In the genomic region with DNA sequence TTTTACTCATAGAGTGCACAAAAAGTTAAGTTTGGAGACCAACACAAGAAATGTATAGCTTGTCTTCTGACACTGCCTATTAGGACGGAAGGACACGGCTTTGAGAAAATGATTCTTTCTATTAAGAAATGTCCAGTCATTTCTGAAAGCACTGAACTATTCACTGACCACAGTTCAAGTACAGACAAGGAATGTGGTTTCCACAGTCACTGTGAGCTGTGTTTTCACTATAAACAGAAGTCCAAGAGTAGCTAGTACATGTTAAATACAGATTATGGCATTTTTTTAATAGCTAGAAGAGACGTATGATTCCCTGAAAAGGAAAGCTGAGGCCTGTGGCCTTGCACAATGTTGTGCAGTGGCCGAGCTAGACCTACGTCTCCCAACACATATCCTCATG, we compare ENCODE assay signal across 18 cellular contexts.
DNase-seq lines count a peak whose midpoint lies in the region; ATAC-seq and TF ChIP-seq lines count a peak whose summit lies in the region.
"Had no signal": no experiment of that assay in that cellular context is flagged by ENCODE, and none has a peak within 500 bp of the region (broad histone marks: within the 10 kb centered on the region; RNA-seq: fewer than 3 reads in every experiment).

No MANE protein-coding gene starts in this region.

- DNase-seq in GM12865 (ENCODE audit: low read depth) (peak; percentile 49), LHCN-M2 (ENCODE audit: low read depth) (peak; percentile 1), foreskin keratinocyte (peak; percentile 14 to 40), GF-D8 (lab: John Stamatoyannopoulos, UW) (no peak), NCI-H82 (lab: John Stamatoyannopoulos, UW) (no peak), A172 (ENCODE audit: low spot score) (no peak)
- no peak for DNase-seq in natural killer cell treated with Interleukin-12 subunit alpha and Interleukin-12 subunit beta and Interleukin-15 and Interleukin-18, amount 100 ng/mL, for 72 hours (ENCODE audit: low spot score)
- DNase-seq: activated CD4-positive, CD25-positive, alpha-beta regulatory T cell treated with anti-CD3 and anti-CD28 coated beads, Interleukin-2, amount 50 U/mL, for 72 hours; activated CD8-positive, alpha-beta memory T cell treated with anti-CD3 and anti-CD28 coated beads, Interleukin-2, amount 10 ng/mL, durations not matched to agents 7 days and 5 days; activated naive CD4-positive, alpha-beta T cell treated with anti-CD3 and anti-CD28 coated beads, Interleukin-2, amount 10 ng/mL, durations not matched to agents 7 days and 5 days; effector CD4-positive, alpha-beta T cell; left cardiac atrium; NCI-H446 treated with DMSO at 0.1 percent for 48 hours; SJCRH30; stimulated activated CD4-positive, alpha-beta T cell treated with anti-CD3 and anti-CD28 coated beads, Interleukin-2, amount 100 ng/mL, for 48 hours; substantia nigra had no signal

- peaks cover 4% of the 10 kb centered on the region for H3K9me3 Mint-ChIP-seq in natural killer cell treated with Interleukin-12 subunit alpha and Interleukin-12 subunit beta and Interleukin-15 and Interleukin-18, amount 100 ng/mL, for 72 hours
- H3K9me3 Mint-ChIP-seq: activated naive CD4-positive, alpha-beta T cell treated with anti-CD3 and anti-CD28 coated beads, Interleukin-2, amount 10 ng/mL, durations not matched to agents 7 days and 5 days had no signal

- H3K27me3 ChIP-seq in foreskin keratinocyte, result no peaks in the 10 kb centered on the region
- H3K27me3 ChIP-seq: SJCRH30 had no signal

- TF ChIP-seq CTCF in GM12865 (IDR thresholded peaks at IDR 0.05; ENCODE audit: insufficient read depth, low read depth, low read length, missing control alignments) (no peak), foreskin keratinocyte (conservative IDR thresholded peaks at IDR 0.05) (no peak)

- no peaks in the 10 kb centered on the region for H3K36me3 Mint-ChIP-seq in natural killer cell treated with Interleukin-12 subunit alpha and Interleukin-12 subunit beta and Interleukin-15 and Interleukin-18, amount 100 ng/mL, for 72 hours
- H3K36me3 Mint-ChIP-seq: activated CD8-positive, alpha-beta memory T cell treated with anti-CD3 and anti-CD28 coated beads, Interleukin-2, amount 10 ng/mL, durations not matched to agents 7 days and 5 days; activated naive CD4-positive, alpha-beta T cell treated with anti-CD3 and anti-CD28 coated beads, Interleukin-2, amount 10 ng/mL, durations not matched to agents 7 days and 5 days had no signal

- no peaks in the 10 kb centered on the region for H3K4me1 ChIP-seq in foreskin keratinocyte
- H3K4me1 ChIP-seq: SJCRH30 had no signal

- H3K27ac Mint-ChIP-seq in natural killer cell treated with Interleukin-12 subunit alpha and Interleukin-12 subunit beta and Interleukin-15 and Interleukin-18, amount 100 ng/mL, for 72 hours, result no peak overlapping the region
- H3K27ac Mint-ChIP-seq: activated CD8-positive, alpha-beta memory T cell treated with anti-CD3 and anti-CD28 coated beads, Interleukin-2, amount 10 ng/mL, durations not matched to agents 7 days and 5 days; activated naive CD4-positive, alpha-beta T cell treated with anti-CD3 and anti-CD28 coated beads, Interleukin-2, amount 10 ng/mL, durations not matched to agents 7 days and 5 days had no signal

- H3K27ac ChIP-seq in foreskin keratinocyte, result no peak overlapping the region
- H3K27ac ChIP-seq: SJCRH30 had no signal

- H3K4me3 Mint-ChIP-seq in natural killer cell treated with Interleukin-12 subunit alpha and Interleukin-12 subunit beta and Interleukin-15 and Interleukin-18, amount 100 ng/mL, for 72 hours, result no peak overlapping the region
- H3K4me3 Mint-ChIP-seq: activated CD8-positive, alpha-beta memory T cell treated with anti-CD3 and anti-CD28 coated beads, Interleukin-2, amount 10 ng/mL, durations not matched to agents 7 days and 5 days; activated naive CD4-positive, alpha-beta T cell treated with anti-CD3 and anti-CD28 coated beads, Interleukin-2, amount 10 ng/mL, durations not matched to agents 7 days and 5 days had no signal

- peak; percentile 75 for ATAC-seq in GM21723 (IDR thresholded peaks at IDR 0.05; ENCODE audit: unreplicated experiment)
- ATAC-seq in foreskin keratinocyte, result no peak
- no peak for ATAC-seq in natural killer cell treated with Interleukin-12 subunit alpha and Interleukin-12 subunit beta and Interleukin-15 and Interleukin-18, amount 100 ng/mL, for 72 hours
- ATAC-seq: activated CD8-positive, alpha-beta memory T cell treated with anti-CD3 and anti-CD28 coated beads, Interleukin-2, amount 10 ng/mL, durations not matched to agents 7 days and 5 days; left cardiac atrium; sciatic nerve had no signal

- no peak overlapping the region for H3K4me3 ChIP-seq in GM12865 (ENCODE audit: low read depth, low read length)
- H3K4me3 ChIP-seq: SJCRH30 had no signal

- no peaks in the 10 kb centered on the region for H3K4me1 Mint-ChIP-seq in natural killer cell treated with Interleukin-12 subunit alpha and Interleukin-12 subunit beta and Interleukin-15 and Interleukin-18, amount 100 ng/mL, for 72 hours (ENCODE audit: low read depth in 2 of 2)
- H3K4me1 Mint-ChIP-seq: activated CD8-positive, alpha-beta memory T cell treated with anti-CD3 and anti-CD28 coated beads, Interleukin-2, amount 10 ng/mL, durations not matched to agents 7 days and 5 days; activated naive CD4-positive, alpha-beta T cell treated with anti-CD3 and anti-CD28 coated beads, Interleukin-2, amount 10 ng/mL, durations not matched to agents 7 days and 5 days had no signal

- no peaks in the 10 kb centered on the region for H3K27me3 Mint-ChIP-seq in natural killer cell treated with Interleukin-12 subunit alpha and Interleukin-12 subunit beta and Interleukin-15 and Interleukin-18, amount 100 ng/mL, for 72 hours
- H3K27me3 Mint-ChIP-seq: activated CD8-positive, alpha-beta memory T cell treated with anti-CD3 and anti-CD28 coated beads, Interleukin-2, amount 10 ng/mL, durations not matched to agents 7 days and 5 days; activated naive CD4-positive, alpha-beta T cell treated with anti-CD3 and anti-CD28 coated beads, Interleukin-2, amount 10 ng/mL, durations not matched to agents 7 days and 5 days had no signal

Comparison
In these comparisons a context has a peak if more than half of its experiments do, and no peak if none do; other contexts are left out.
1. DNase-seq: peak in GM12865 (single experiment), LHCN-M2 (single experiment) and foreskin keratinocyte (2 of 2); none in GF-D8 (single experiment), NCI-H82 (single experiment), A172 (single experiment) and natural killer cell treated with Interleukin-12 subunit alpha and Interleukin-12 subunit beta and Interleukin-15 and Interleukin-18, amount 100 ng/mL, for 72 hours (single experiment).